Comparison of ENCODE assay signal across 18 cellular contexts in the genomic region with DNA sequence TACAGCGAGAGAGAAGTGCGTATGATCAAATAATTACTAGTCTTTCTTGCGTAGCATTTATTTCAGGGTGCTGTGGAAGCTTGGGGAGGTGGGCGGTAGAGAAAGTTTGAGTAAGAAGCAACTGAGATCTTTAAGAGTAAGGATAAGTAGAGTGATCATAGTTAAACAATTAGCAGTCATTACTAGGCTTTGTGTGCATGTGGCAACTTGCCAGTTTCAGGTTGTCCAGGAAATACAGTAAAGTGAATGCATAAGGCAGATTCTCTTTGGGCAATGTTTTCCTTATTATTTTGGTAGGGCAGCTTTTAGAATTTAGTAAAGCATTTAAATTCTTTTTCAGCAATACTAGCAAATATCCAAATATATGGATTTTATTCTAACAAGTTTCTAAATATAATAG.
"Had no signal": no experiment of that assay in that cellular context is flagged by ENCODE, and none has a peak within 500 bp of the region (broad histone marks: within the 10 kb centered on the region; RNA-seq: fewer than 3 reads in every experiment).

No MANE protein-coding gene starts in this region.

- H3K27ac Mint-ChIP-seq: natural killer cell treated with Interleukin-12 subunit alpha and Interleukin-12 subunit beta and Interleukin-15 and Interleukin-18, amount 100 ng/mL, for 72 hours; stimulated activated memory B cell treated with anti-CD40 and anti-IgM and Interleukin-4, amounts not matched to agents 10 μg/mL and 1 μg/mL and 100 μg/mL, for 72 hours; T-helper 2 cell treated with Interferon-gamma antibody and Interleukin-4, amounts not matched to agents 5 μg/mL and 100 μg/mL, for 36 hours had no signal

- H3K27me3 Mint-ChIP-seq: natural killer cell treated with Interleukin-12 subunit alpha and Interleukin-12 subunit beta and Interleukin-15 and Interleukin-18, amount 100 ng/mL, for 72 hours; stimulated activated memory B cell treated with anti-CD40 and anti-IgM and Interleukin-4, amounts not matched to agents 10 μg/mL and 1 μg/mL and 100 μg/mL, for 72 hours had no signal

- H3K9me3 Mint-ChIP-seq: activated naive CD4-positive, alpha-beta T cell treated with anti-CD3 and anti-CD28 coated beads, Interleukin-2, amount 50 U/mL, for 72 hours; immature natural killer cell; natural killer cell treated with Interleukin-12 subunit alpha and Interleukin-12 subunit beta and Interleukin-15 and Interleukin-18, amount 100 ng/mL, for 72 hours; stimulated activated memory B cell treated with anti-CD40 and anti-IgM and Interleukin-4, amounts not matched to agents 10 μg/mL and 1 μg/mL and 100 μg/mL, for 72 hours; T-helper 2 cell treated with Interferon-gamma antibody and Interleukin-4, amounts not matched to agents 5 μg/mL and 100 μg/mL, for 36 hours had no signal

- H3K4me3 Mint-ChIP-seq: immature natural killer cell; natural killer cell treated with Interleukin-12 subunit alpha and Interleukin-12 subunit beta and Interleukin-15 and Interleukin-18, amount 100 ng/mL, for 72 hours; stimulated activated memory B cell treated with anti-CD40 and anti-IgM and Interleukin-4, amounts not matched to agents 10 μg/mL and 1 μg/mL and 100 μg/mL, for 72 hours; T-helper 2 cell treated with Interferon-gamma antibody and Interleukin-4, amounts not matched to agents 5 μg/mL and 100 μg/mL, for 36 hours had no signal

- H3K4me1 Mint-ChIP-seq: immature natural killer cell; stimulated activated memory B cell treated with anti-CD40 and anti-IgM and Interleukin-4, amounts not matched to agents 10 μg/mL and 1 μg/mL and 100 μg/mL, for 72 hours had no signal

- DNase-seq: activated CD4-positive, alpha-beta T cell treated with anti-CD3 and anti-CD28 coated beads for 1 hour; activated CD8-positive, alpha-beta memory T cell treated with anti-CD3 and anti-CD28 coated beads for 24 hours; activated effector memory CD4-positive, alpha-beta T cell treated with anti-CD3 and anti-CD28 coated beads, Interleukin-2, amount 50 U/mL, for 16 hours; anterior cingulate cortex; dorsolateral prefrontal cortex; esophagus squamous epithelium; foreskin fibroblast; glutamatergic neuron; immature natural killer cell; right lobe of liver; spleen; stimulated activated CD4-positive, alpha-beta T cell treated with anti-CD3 and anti-CD28 coated beads, Interleukin-1b, Interleukin-23, amount 100 ng/mL, for 48 hours; substantia nigra; transverse colon had no signal

- ATAC-seq: natural killer cell treated with Interleukin-12 subunit alpha and Interleukin-12 subunit beta and Interleukin-15 and Interleukin-18, amount 100 ng/mL, for 72 hours; right lobe of liver; stimulated activated memory B cell treated with anti-CD40 and anti-IgM and Interleukin-4, amounts not matched to agents 10 μg/mL and 1 μg/mL and 100 μg/mL, for 72 hours had no signal
